18 cellular contexts compared by ENCODE assay signal in the genomic region with DNA sequence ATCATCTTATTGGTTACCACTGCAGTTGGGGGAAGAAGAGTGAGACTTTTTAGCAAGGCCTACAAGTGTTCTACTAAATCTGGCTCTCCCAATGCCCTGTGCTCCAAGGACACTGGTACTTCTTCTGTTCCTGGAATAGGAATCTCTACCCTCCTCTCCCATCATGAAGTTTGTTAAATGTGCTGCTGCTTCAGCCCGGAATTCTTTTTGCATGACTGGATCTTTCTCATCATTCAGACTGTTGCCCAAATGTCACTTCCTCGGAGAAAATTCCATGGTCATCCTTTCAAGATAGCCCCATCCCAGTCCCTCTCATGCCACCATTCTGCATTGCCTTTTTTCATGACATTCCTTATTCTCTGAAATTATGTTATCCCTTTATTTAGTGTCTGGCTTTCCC.
"Had no signal": no experiment of that assay in that cellular context is flagged by ENCODE, and none has a peak within 500 bp of the region (broad histone marks: within the 10 kb centered on the region; RNA-seq: fewer than 3 reads in every experiment).

No MANE protein-coding gene starts in this region.

- DNase-seq: cortex of kidney; dorsolateral prefrontal cortex; effector CD8-positive, alpha-beta T cell; mammary epithelial cell; mucosa of descending colon; naive thymus-derived CD8-positive, alpha-beta T cell; posterior cingulate gyrus; sigmoid colon; stimulated activated CD4-positive, alpha-beta T cell treated with anti-CD3 and anti-CD28 coated beads, Interleukin-12 subunit alpha, Interleukin-12 subunit beta, amount 100 ng/mL, for 4 hours; stimulated activated naive CD4-positive, alpha-beta T cell; stomach; substantia nigra; transverse colon had no signal

- H3K9me3 ChIP-seq: mucosa of descending colon, neutrophil, sigmoid colon, stomach, thoracic aorta, transverse colon had no signal

- H3K4me3 ChIP-seq: dorsolateral prefrontal cortex, hepatocyte, mucosa of descending colon, sigmoid colon, skin epidermis, stomach, thoracic aorta, transverse colon had no signal

- H3K27me3 ChIP-seq: hepatocyte, neutrophil, sigmoid colon, stomach, transverse colon had no signal

- H2AFZ ChIP-seq: hepatocyte had no signal

- H3K36me3 ChIP-seq: neutrophil, sigmoid colon, stomach, thoracic aorta, transverse colon had no signal

- H3K79me2 ChIP-seq: hepatocyte had no signal

- H3K4me1 ChIP-seq: sigmoid colon, stomach, transverse colon had no signal

- H3K27ac ChIP-seq: dorsolateral prefrontal cortex, hepatocyte, neutrophil, sigmoid colon, skin epidermis, stomach, thoracic aorta, transverse colon had no signal

- H3K4me2 ChIP-seq: hepatocyte had no signal

- ATAC-seq: left lobe of liver; mucosa of descending colon; naive thymus-derived CD8-positive, alpha-beta T cell had no signal
